Comparison of ENCODE assay signal across 1 cellular context in the genomic region with DNA sequence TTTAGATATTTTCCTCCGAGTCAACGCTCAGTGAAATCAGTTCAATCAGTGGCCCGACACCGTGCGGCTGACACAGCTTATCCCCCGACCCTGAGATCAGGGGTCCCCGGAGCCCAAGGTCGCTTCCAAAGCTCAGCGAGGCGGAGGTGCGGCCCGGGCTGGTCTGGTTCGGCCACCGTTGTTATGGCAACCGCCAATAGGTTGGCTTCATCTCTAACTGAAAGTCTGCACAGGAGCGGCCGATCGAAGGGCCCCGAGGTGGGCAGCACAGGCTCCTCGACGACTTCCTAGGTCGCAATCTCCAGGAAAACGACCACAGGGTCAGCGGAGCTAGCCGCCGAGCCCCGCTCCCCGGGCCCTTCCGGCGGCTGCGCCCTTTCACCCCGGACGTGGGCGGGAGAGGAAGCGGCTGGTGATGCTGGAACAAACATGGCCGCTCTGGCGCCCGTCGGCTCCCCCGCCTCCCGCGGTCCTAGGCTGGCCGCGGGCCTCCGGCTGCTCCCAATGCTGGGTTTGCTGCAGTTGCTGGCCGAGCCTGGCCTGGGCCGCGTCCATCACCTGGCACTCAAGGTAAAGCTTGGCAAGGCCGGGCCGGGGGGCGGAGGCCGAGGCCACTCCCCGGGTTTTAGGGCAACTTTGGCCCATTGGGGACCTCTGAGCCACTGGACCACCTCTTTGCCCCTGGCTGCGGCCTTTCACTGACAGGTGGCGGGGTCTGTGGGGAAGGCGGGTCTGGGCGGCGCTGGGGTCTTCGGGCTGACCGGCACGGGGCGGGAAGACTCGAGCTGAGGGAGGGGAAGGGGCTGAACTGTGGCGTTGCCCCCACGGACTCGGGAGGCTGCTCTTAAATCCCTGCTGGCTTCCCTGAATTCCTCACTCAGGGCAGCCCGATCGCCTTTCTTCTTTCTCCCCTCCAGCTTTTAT.
TF ChIP-seq lines count a peak whose summit lies in the region.

A gene (plus strand): TSS at position 403 of the 924 bp plus-strand sequence. CDS start 27 bp downstream, at position 430.

TF ChIP-seq in K562, 482 proteins besides CTCF, POLR2A, EP300 and RAD21 (continued from another document and continues in another):
- TF ChIP-seq, protein P1, sequence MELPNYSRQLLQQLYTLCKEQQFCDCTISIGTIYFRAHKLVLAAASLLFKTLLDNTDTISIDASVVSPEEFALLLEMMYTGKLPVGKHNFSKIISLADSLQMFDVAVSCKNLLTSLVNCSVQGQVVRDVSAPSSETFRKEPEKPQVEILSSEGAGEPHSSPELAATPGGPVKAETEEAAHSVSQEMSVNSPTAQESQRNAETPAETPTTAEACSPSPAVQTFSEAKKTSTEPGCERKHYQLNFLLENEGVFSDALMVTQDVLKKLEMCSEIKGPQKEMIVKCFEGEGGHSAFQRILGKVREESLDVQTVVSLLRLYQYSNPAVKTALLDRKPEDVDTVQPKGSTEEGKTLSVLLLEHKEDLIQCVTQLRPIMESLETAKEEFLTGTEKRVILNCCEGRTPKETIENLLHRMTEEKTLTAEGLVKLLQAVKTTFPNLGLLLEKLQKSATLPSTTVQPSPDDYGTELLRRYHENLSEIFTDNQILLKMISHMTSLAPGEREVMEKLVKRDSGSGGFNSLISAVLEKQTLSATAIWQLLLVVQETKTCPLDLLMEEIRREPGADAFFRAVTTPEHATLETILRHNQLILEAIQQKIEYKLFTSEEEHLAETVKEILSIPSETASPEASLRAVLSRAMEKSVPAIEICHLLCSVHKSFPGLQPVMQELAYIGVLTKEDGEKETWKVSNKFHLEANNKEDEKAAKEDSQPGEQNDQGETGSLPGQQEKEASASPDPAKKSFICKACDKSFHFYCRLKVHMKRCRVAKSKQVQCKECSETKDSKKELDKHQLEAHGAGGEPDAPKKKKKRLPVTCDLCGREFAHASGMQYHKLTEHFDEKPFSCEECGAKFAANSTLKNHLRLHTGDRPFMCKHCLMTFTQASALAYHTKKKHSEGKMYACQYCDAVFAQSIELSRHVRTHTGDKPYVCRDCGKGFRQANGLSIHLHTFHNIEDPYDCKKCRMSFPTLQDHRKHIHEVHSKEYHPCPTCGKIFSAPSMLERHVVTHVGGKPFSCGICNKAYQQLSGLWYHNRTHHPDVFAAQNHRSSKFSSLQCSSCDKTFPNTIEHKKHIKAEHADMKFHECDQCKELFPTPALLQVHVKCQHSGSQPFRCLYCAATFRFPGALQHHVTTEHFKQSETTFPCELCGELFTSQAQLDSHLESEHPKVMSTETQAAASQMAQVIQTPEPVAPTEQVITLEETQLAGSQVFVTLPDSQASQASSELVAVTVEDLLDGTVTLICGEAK (IDR thresholded peaks at IDR 0.05), result peak; percentile 91
- TF ChIP-seq, protein P1 (CRISPR knock-in tag; IDR thresholded peaks at IDR 0.05), result no peak
- TF ChIP-seq NONO (IDR thresholded peaks at IDR 0.05; ENCODE audit: low read depth in 2 of 2, low read length in 1 of 2) (peak; percentile 11 to 31; a peak in 2 of 4 replicates), FUS (optimal IDR thresholded peaks at IDR 0.05; ENCODE audit: low read depth, low read length) (peak; percentile 41), CHD2 (IDR thresholded peaks at IDR 0.05; ENCODE audit: low read depth, low read length) (no peak), SAFB2 (IDR thresholded peaks at IDR 0.05; ENCODE audit: borderline replicate concordance, low read depth, low read length, severe bottlenecking) (no peak), DPF2 (IDR thresholded peaks at IDR 0.05) (no peak; the same call in 1 of the 2 replicates), SIN3A (IDR thresholded peaks at IDR 0.05; ENCODE audit: borderline replicate concordance in 2 of 2, control insufficient read depth in 1 of 2, low read depth in 2 of 2, low read length in 2 of 2) (0 out of 4 replicates have a peak, but pooled peaks have one; percentile 26 to 46), TEAD1 (CRISPR knock-in tag; IDR thresholded peaks at IDR 0.05) (0 out of 4 replicates have a peak, but pooled peaks of 1 of the 2 experiments have one; percentile 9), BRCA1 (IDR thresholded peaks at IDR 0.05) (no peak), BRCA1 (CRISPR knock-in tag; IDR thresholded peaks at IDR 0.05) (no peak), POLR3G (IDR thresholded peaks at IDR 0.05; ENCODE audit: extremely low read depth, insufficient read length, insufficient replicate concordance) (no peak), PHF8 (IDR thresholded peaks at IDR 0.05; ENCODE audit: borderline replicate concordance, low read length) (peak; percentile 95), ZNF584 (CRISPR knock-in tag; IDR thresholded peaks at IDR 0.05; ENCODE audit: low read depth) (peak; percentile 47; the same call in 1 of the 2 replicates), SNRNP70 (optimal IDR thresholded peaks at IDR 0.05; ENCODE audit: low read depth, low read length) (no peak), KDM5B (IDR thresholded peaks at IDR 0.05; ENCODE audit: insufficient replicate concordance, low read depth, low read length) (peak; percentile 95), MYBL2 (IDR thresholded peaks at IDR 0.05; ENCODE audit: low read depth) (no peak), MYBL2 (CRISPR knock-in tag; IDR thresholded peaks at IDR 0.05; ENCODE audit: borderline replicate concordance) (no peak), BMI1 (IDR thresholded peaks at IDR 0.05; ENCODE audit: low read length) (peak; percentile 84), ESRRB (CRISPR knock-in tag; IDR thresholded peaks at IDR 0.05; ENCODE audit: borderline replicate concordance) (no peak), EP400 (IDR thresholded peaks at IDR 0.05) (peak; percentile 86), ZNF143 (CRISPR knock-in tag; IDR thresholded peaks at IDR 0.05) (no peak), CREM (IDR thresholded peaks at IDR 0.05; ENCODE audit: low read depth) (peak; percentile 74), HNRNPK (IDR thresholded peaks at IDR 0.05; ENCODE audit: low read depth, low read length, poor library complexity, severe bottlenecking) (no peak), NELFE (IDR thresholded peaks at IDR 0.05; ENCODE audit: insufficient read depth, insufficient read length) (no peak), TCF7L2 (IDR thresholded peaks at IDR 0.05; ENCODE audit: low read depth, low read length) (no peak), ZNF778 (CRISPR knock-in tag; IDR thresholded peaks at IDR 0.05) (no peak), SMAD3 (CRISPR knock-in tag; conservative IDR thresholded peaks at IDR 0.05) (0 out of 2 replicates have a peak, but pooled peaks have one; percentile 28), ZNF316 (IDR thresholded peaks at IDR 0.05) (no peak), RBM17 (IDR thresholded peaks at IDR 0.05; ENCODE audit: borderline replicate concordance, low read depth, low read length) (no peak), ZKSCAN1 (IDR thresholded peaks at IDR 0.05; ENCODE audit: low read depth, low read length) (no peak), HMGN3 (IDR thresholded peaks at IDR 0.05; ENCODE audit: borderline replicate concordance, extremely low read depth, insufficient read length, low read depth, low read length) (peak; percentile 25)
- TF ChIP-seq, protein P2, sequence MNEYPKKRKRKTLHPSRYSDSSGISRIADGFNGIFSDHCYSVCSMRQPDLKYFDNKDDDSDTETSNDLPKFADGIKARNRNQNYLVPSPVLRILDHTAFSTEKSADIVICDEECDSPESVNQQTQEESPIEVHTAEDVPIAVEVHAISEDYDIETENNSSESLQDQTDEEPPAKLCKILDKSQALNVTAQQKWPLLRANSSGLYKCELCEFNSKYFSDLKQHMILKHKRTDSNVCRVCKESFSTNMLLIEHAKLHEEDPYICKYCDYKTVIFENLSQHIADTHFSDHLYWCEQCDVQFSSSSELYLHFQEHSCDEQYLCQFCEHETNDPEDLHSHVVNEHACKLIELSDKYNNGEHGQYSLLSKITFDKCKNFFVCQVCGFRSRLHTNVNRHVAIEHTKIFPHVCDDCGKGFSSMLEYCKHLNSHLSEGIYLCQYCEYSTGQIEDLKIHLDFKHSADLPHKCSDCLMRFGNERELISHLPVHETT (CRISPR knock-in tag; conservative IDR thresholded peaks at IDR 0.05 in 1 of 2, IDR thresholded peaks at IDR 0.05 in 1 of 2), result peak in 1 of 2 experiments; percentile 43; a peak in 1 of 4 replicates
- TF ChIP-seq, protein P3, sequence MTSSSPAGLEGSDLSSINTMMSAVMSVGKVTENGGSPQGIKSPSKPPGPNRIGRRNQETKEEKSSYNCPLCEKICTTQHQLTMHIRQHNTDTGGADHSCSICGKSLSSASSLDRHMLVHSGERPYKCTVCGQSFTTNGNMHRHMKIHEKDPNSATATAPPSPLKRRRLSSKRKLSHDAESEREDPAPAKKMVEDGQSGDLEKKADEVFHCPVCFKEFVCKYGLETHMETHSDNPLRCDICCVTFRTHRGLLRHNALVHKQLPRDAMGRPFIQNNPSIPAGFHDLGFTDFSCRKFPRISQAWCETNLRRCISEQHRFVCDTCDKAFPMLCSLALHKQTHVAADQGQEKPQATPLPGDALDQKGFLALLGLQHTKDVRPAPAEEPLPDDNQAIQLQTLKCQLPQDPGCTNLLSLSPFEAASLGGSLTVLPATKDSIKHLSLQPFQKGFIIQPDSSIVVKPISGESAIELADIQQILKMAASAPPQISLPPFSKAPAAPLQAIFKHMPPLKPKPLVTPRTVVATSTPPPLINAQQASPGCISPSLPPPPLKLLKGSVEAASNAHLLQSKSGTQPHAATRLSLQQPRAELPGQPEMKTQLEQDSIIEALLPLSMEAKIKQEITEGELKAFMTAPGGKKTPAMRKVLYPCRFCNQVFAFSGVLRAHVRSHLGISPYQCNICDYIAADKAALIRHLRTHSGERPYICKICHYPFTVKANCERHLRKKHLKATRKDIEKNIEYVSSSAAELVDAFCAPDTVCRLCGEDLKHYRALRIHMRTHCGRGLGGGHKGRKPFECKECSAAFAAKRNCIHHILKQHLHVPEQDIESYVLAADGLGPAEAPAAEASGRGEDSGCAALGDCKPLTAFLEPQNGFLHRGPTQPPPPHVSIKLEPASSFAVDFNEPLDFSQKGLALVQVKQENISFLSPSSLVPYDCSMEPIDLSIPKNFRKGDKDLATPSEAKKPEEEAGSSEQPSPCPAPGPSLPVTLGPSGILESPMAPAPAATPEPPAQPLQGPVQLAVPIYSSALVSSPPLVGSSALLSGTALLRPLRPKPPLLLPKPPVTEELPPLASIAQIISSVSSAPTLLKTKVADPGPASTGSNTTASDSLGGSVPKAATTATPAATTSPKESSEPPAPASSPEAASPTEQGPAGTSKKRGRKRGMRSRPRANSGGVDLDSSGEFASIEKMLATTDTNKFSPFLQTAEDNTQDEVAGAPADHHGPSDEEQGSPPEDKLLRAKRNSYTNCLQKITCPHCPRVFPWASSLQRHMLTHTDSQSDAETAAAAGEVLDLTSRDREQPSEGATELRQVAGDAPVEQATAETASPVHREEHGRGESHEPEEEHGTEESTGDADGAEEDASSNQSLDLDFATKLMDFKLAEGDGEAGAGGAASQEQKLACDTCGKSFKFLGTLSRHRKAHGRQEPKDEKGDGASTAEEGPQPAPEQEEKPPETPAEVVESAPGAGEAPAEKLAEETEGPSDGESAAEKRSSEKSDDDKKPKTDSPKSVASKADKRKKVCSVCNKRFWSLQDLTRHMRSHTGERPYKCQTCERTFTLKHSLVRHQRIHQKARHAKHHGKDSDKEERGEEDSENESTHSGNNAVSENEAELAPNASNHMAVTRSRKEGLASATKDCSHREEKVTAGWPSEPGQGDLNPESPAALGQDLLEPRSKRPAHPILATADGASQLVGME (CRISPR knock-in tag; IDR thresholded peaks at IDR 0.05), result peak; percentile 64
- TF ChIP-seq, protein P4, sequence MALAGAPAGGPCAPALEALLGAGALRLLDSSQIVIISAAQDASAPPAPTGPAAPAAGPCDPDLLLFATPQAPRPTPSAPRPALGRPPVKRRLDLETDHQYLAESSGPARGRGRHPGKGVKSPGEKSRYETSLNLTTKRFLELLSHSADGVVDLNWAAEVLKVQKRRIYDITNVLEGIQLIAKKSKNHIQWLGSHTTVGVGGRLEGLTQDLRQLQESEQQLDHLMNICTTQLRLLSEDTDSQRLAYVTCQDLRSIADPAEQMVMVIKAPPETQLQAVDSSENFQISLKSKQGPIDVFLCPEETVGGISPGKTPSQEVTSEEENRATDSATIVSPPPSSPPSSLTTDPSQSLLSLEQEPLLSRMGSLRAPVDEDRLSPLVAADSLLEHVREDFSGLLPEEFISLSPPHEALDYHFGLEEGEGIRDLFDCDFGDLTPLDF (CRISPR knock-in tag; IDR thresholded peaks at IDR 0.05), result peak; percentile 63
- TF ChIP-seq, protein P5, sequence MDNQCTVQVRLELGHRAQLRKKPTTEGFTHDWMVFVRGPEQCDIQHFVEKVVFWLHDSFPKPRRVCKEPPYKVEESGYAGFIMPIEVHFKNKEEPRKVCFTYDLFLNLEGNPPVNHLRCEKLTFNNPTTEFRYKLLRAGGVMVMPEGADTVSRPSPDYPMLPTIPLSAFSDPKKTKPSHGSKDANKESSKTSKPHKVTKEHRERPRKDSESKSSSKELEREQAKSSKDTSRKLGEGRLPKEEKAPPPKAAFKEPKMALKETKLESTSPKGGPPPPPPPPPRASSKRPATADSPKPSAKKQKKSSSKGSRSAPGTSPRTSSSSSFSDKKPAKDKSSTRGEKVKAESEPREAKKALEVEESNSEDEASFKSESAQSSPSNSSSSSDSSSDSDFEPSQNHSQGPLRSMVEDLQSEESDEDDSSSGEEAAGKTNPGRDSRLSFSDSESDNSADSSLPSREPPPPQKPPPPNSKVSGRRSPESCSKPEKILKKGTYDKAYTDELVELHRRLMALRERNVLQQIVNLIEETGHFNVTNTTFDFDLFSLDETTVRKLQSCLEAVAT (IDR thresholded peaks at IDR 0.05), result no peak
